ENCODE assay signal across 1 cellular context in the genomic region with DNA sequence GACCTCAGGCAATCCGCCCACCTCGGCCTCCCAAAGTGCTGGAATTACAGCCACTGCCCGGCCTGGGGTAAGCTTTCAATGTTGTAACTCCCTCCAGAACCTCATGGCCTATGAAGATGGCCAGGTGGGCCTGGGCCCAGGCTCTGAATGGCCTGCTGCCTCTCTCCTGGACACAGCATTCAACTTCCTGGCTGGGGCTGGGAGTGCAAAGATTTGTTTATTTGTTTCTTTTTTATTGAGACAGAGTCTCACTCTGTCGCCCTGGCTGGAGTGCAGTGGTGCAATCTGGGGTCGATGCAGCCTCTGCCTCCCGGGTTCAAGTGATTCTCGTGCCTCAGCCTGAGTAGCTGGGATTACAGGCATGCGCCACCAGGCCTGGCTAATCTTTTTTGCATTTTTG.
TF ChIP-seq lines count a peak whose summit lies in the region.

No MANE protein-coding gene starts in this region.

TF ChIP-seq in HepG2, 621 proteins besides CTCF, POLR2A, EP300 and RAD21 (continues in another document):
- TF ChIP-seq HNF4A (CRISPR knock-in tag; IDR thresholded peaks at IDR 0.05) = peak; percentile 36; the same call in 1 of the 2 replicates
- TF ChIP-seq PAXIP1 (CRISPR knock-in tag; conservative IDR thresholded peaks at IDR 0.05) = peak; percentile 57; the same call in 1 of the 2 replicates
- TF ChIP-seq, protein P1, sequence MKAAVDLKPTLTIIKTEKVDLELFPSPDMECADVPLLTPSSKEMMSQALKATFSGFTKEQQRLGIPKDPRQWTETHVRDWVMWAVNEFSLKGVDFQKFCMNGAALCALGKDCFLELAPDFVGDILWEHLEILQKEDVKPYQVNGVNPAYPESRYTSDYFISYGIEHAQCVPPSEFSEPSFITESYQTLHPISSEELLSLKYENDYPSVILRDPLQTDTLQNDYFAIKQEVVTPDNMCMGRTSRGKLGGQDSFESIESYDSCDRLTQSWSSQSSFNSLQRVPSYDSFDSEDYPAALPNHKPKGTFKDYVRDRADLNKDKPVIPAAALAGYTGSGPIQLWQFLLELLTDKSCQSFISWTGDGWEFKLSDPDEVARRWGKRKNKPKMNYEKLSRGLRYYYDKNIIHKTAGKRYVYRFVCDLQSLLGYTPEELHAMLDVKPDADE (CRISPR knock-in tag; IDR thresholded peaks at IDR 0.05) = no peak
- no peak for TF ChIP-seq KLF15 (CRISPR knock-in tag; IDR thresholded peaks at IDR 0.05; ENCODE audit: borderline replicate concordance)
- TF ChIP-seq, protein P2, sequence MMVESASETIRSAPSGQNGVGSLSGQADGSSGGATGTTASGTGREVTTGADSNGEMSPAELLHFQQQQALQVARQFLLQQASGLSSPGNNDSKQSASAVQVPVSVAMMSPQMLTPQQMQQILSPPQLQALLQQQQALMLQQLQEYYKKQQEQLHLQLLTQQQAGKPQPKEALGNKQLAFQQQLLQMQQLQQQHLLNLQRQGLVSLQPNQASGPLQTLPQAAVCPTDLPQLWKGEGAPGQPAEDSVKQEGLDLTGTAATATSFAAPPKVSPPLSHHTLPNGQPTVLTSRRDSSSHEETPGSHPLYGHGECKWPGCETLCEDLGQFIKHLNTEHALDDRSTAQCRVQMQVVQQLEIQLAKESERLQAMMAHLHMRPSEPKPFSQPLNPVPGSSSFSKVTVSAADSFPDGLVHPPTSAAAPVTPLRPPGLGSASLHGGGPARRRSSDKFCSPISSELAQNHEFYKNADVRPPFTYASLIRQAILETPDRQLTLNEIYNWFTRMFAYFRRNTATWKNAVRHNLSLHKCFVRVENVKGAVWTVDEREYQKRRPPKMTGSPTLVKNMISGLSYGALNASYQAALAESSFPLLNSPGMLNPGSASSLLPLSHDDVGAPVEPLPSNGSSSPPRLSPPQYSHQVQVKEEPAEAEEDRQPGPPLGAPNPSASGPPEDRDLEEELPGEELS (CRISPR knock-in tag; IDR thresholded peaks at IDR 0.05) = peak; percentile 51; the same call in 1 of the 2 replicates
- peak; percentile 58; the same call in 1 of the 2 replicates for TF ChIP-seq ZMYM3 (CRISPR knock-in tag; IDR thresholded peaks at IDR 0.05)
- no peak for TF ChIP-seq JUND (CRISPR knock-in tag; IDR thresholded peaks at IDR 0.05)
- TF ChIP-seq THRA (CRISPR knock-in tag; IDR thresholded peaks at IDR 0.05; ENCODE audit: borderline replicate concordance) = no peak
- TF ChIP-seq, protein P3, sequence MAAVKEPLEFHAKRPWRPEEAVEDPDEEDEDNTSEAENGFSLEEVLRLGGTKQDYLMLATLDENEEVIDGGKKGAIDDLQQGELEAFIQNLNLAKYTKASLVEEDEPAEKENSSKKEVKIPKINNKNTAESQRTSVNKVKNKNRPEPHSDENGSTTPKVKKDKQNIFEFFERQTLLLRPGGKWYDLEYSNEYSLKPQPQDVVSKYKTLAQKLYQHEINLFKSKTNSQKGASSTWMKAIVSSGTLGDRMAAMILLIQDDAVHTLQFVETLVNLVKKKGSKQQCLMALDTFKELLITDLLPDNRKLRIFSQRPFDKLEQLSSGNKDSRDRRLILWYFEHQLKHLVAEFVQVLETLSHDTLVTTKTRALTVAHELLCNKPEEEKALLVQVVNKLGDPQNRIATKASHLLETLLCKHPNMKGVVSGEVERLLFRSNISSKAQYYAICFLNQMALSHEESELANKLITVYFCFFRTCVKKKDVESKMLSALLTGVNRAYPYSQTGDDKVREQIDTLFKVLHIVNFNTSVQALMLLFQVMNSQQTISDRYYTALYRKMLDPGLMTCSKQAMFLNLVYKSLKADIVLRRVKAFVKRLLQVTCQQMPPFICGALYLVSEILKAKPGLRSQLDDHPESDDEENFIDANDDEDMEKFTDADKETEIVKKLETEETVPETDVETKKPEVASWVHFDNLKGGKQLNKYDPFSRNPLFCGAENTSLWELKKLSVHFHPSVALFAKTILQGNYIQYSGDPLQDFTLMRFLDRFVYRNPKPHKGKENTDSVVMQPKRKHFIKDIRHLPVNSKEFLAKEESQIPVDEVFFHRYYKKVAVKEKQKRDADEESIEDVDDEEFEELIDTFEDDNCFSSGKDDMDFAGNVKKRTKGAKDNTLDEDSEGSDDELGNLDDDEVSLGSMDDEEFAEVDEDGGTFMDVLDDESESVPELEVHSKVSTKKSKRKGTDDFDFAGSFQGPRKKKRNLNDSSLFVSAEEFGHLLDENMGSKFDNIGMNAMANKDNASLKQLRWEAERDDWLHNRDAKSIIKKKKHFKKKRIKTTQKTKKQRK (IDR thresholded peaks at IDR 0.05; ENCODE audit: low read length) = no peak
- peak; percentile 46 for TF ChIP-seq CEBPG (CRISPR knock-in tag; IDR thresholded peaks at IDR 0.05)
- peak; percentile 59; the same call in 1 of the 2 replicates for TF ChIP-seq ZFX (CRISPR knock-in tag; IDR thresholded peaks at IDR 0.05; ENCODE audit: low read depth)
- no peak for TF ChIP-seq FOXP1 (IDR thresholded peaks at IDR 0.05)
- peak; percentile 57; the same call in 1 of the 2 replicates for TF ChIP-seq FOXP1 (CRISPR knock-in tag; IDR thresholded peaks at IDR 0.05)
- TF ChIP-seq ELF1 (CRISPR knock-in tag; IDR thresholded peaks at IDR 0.05) = peak; percentile 18; the same call in 1 of the 2 replicates
- TF ChIP-seq ZNF510 (CRISPR knock-in tag; IDR thresholded peaks at IDR 0.05; ENCODE audit: low read depth) = no peak
- TF ChIP-seq MNT (IDR thresholded peaks at IDR 0.05) = peak; percentile 58
- no peak for TF ChIP-seq ZNF691 (CRISPR knock-in tag; IDR thresholded peaks at IDR 0.05; ENCODE audit: borderline replicate concordance, low read depth)
- peak; percentile 28; the same call in 1 of the 2 replicates for TF ChIP-seq RARA (CRISPR knock-in tag; IDR thresholded peaks at IDR 0.05)
- TF ChIP-seq GABPB1 (CRISPR knock-in tag; IDR thresholded peaks at IDR 0.05) = 0 out of 2 replicates have a peak, but pooled peaks have one; percentile 11
- TF ChIP-seq TEAD3 (CRISPR knock-in tag; optimal IDR thresholded peaks at IDR 0.05; ENCODE audit: borderline replicate concordance) = peak; percentile 17
- TF ChIP-seq SMAD1 (CRISPR knock-in tag; IDR thresholded peaks at IDR 0.05; ENCODE audit: borderline replicate concordance, low read depth) = no peak
- 0 out of 2 replicates have a peak, but pooled peaks have one; percentile 28 for TF ChIP-seq GATAD2A (CRISPR knock-in tag; IDR thresholded peaks at IDR 0.05)
- TF ChIP-seq SALL1 (CRISPR knock-in tag; IDR thresholded peaks at IDR 0.05) = peak; percentile 66
- 0 out of 2 replicates have a peak, but pooled peaks have one; percentile 40 for TF ChIP-seq HNF1B (CRISPR knock-in tag; IDR thresholded peaks at IDR 0.05)
- 0 out of 2 replicates have a peak, but pooled peaks have one; percentile 20 for TF ChIP-seq UBTF (CRISPR knock-in tag; IDR thresholded peaks at IDR 0.05)
- no peak for TF ChIP-seq HOXA3 (CRISPR knock-in tag; IDR thresholded peaks at IDR 0.05)
- peak; percentile 45; the same call in 1 of the 2 replicates for TF ChIP-seq ZNF687 (CRISPR knock-in tag; IDR thresholded peaks at IDR 0.05)
- TF ChIP-seq PCBP1 (IDR thresholded peaks at IDR 0.05; ENCODE audit: borderline replicate concordance, low read depth, low read length) = no peak
